ENCODE assay signal across 1 cellular context in the genomic region with DNA sequence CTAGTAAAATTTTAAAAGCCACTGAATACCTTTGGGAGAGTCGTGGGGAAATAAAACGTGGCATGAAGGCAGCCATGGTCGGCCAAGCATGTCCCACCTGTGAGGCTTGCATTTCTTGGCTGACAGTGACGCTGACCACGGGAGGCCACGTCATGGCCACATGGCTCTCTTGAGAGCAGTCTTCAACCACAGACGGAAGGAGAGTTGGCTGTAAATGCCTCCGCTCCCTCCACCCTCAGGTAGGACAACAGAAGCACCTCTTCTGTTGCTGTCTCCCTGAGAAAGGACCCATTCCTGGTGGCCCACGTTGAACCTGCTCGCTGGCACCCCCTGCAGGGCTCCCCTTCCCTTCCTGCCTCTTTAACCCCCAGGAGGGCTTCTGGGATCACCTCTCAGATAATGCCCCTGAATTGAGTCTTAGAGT.
TF ChIP-seq lines count a peak whose summit lies in the region.

No MANE protein-coding gene starts in this region.

TF ChIP-seq in HCT116, 20 proteins besides CTCF, POLR2A, EP300 and RAD21 (continued from another document):
- TF ChIP-seq, protein P1, sequence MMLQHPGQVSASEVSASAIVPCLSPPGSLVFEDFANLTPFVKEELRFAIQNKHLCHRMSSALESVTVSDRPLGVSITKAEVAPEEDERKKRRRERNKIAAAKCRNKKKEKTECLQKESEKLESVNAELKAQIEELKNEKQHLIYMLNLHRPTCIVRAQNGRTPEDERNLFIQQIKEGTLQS (IDR thresholded peaks at IDR 0.05) = no peak
- TF ChIP-seq JUND (IDR thresholded peaks at IDR 0.05) (no peak), CEBPB (IDR thresholded peaks at IDR 0.05; ENCODE audit: low read depth) (no peak), CBX3 (IDR thresholded peaks at IDR 0.05; ENCODE audit: low read depth) (no peak), EZH2 (IDR thresholded peaks at IDR 0.05) (no peak), ZFX (IDR thresholded peaks at IDR 0.05) (no peak)
- TF ChIP-seq, protein P2, sequence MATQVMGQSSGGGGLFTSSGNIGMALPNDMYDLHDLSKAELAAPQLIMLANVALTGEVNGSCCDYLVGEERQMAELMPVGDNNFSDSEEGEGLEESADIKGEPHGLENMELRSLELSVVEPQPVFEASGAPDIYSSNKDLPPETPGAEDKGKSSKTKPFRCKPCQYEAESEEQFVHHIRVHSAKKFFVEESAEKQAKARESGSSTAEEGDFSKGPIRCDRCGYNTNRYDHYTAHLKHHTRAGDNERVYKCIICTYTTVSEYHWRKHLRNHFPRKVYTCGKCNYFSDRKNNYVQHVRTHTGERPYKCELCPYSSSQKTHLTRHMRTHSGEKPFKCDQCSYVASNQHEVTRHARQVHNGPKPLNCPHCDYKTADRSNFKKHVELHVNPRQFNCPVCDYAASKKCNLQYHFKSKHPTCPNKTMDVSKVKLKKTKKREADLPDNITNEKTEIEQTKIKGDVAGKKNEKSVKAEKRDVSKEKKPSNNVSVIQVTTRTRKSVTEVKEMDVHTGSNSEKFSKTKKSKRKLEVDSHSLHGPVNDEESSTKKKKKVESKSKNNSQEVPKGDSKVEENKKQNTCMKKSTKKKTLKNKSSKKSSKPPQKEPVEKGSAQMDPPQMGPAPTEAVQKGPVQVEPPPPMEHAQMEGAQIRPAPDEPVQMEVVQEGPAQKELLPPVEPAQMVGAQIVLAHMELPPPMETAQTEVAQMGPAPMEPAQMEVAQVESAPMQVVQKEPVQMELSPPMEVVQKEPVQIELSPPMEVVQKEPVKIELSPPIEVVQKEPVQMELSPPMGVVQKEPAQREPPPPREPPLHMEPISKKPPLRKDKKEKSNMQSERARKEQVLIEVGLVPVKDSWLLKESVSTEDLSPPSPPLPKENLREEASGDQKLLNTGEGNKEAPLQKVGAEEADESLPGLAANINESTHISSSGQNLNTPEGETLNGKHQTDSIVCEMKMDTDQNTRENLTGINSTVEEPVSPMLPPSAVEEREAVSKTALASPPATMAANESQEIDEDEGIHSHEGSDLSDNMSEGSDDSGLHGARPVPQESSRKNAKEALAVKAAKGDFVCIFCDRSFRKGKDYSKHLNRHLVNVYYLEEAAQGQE (IDR thresholded peaks at IDR 0.05; ENCODE audit: low read depth) = no peak
- TF ChIP-seq, protein P3, sequence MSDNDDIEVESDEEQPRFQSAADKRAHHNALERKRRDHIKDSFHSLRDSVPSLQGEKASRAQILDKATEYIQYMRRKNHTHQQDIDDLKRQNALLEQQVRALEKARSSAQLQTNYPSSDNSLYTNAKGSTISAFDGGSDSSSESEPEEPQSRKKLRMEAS (IDR thresholded peaks at IDR 0.05) = no peak
TF ChIP-seq in HCT116: peak in this region for 0.
